ENCODE assay signal across 8 cellular contexts in the genomic region with DNA sequence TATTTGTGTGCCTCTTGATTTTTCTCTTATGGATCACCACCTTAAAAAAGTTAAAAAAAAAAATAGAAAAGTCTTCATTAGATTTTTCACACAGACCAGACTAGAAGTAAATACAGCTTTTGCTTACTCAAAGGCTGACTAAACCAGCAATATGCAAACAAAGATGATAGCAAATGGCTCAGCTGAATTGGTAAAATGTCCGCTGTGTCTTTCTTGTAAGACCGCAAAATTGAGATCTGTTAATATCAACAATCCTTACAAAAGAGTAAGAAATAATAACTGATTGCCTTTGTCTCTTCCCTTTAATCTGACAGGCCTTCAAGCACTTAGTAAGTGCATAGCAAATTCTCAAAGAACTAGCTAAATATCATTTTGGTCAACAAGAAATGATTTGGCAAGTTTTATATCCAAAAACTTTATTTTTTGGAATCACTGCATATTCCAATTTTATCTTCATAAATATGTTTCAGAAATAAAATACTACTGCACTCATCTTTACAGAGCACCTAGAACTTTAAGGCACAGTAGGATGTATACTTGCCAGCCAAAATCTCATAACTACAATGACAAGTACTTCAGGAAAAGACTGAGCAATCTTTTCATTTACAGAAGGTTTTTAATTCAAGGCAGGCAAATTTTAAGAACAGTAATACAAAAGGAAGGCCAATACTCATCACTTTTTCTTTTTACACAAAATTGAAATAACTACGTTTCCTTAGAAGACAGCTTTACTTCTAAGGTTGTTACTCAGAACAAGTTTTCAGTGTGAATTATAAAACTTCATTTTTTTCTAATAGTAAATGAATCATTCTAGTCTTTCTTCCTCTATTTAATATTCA. TPM values are rescaled to one million over a fixed set of nuclear protein-coding genes. Genes with fewer than 3 reads are reported as not detected.
DNase-seq lines count a peak whose midpoint lies in the region; ATAC-seq and TF ChIP-seq lines count a peak whose summit lies in the region.

No MANE protein-coding gene starts in this region.

- no peak for TF ChIP-seq CTCF in progenitor cell of endocrine pancreas (IDR thresholded peaks at IDR 0.05; ENCODE audit: unreplicated experiment)

- peaks cover 36% of the 10 kb centered on the region for H3K36me3 Mint-ChIP-seq in dendritic cell treated with granulocyte-macrophage colony-stimulating factor and Interleukin-4, amounts not matched to agents 40 ng/mL and 50 ng/mL, for 4 days (ENCODE audit: low read depth)
- H3K36me3 Mint-ChIP-seq in progenitor cell of endocrine pancreas (ENCODE audit: insufficient read depth), result peaks cover 9% of the 10 kb centered on the region

- peak overlapping the region; percentile 81 for H3K4me3 Mint-ChIP-seq in dendritic cell treated with granulocyte-macrophage colony-stimulating factor and Interleukin-4, amounts not matched to agents 40 ng/mL and 50 ng/mL, for 4 days
- H3K4me3 Mint-ChIP-seq in progenitor cell of endocrine pancreas (ENCODE audit: low read depth), result peak overlapping the region; percentile 77

- peaks cover 52% of the 10 kb centered on the region for H3K4me1 Mint-ChIP-seq in dendritic cell treated with granulocyte-macrophage colony-stimulating factor and Interleukin-4, amounts not matched to agents 40 ng/mL and 50 ng/mL, for 4 days (ENCODE audit: low read depth)
- H3K4me1 Mint-ChIP-seq in progenitor cell of endocrine pancreas (ENCODE audit: low read depth), result peaks cover 61% of the 10 kb centered on the region

- no peak for ATAC-seq in sciatic nerve
- ATAC-seq in GM18868 (IDR thresholded peaks at IDR 0.05; ENCODE audit: unreplicated experiment), result no peak

- intact Hi-C loops in dendritic cell treated with granulocyte-macrophage colony-stimulating factor and Interleukin-4, amounts not matched to agents 40 ng/mL and 50 ng/mL, for 4 days (cut with micrococcal nuclease), result loop anchor here (2.0 to 5.0 kb wide), 2 partner anchors 36 to 43 kb away; partner anchors contain the start of gene WBP4
- intact Hi-C loops in sciatic nerve (cut with DNase I), result no loop called here

- H3K9me3 Mint-ChIP-seq in dendritic cell treated with granulocyte-macrophage colony-stimulating factor and Interleukin-4, amounts not matched to agents 40 ng/mL and 50 ng/mL, for 4 days, result no peaks in the 10 kb centered on the region
- no peaks in the 10 kb centered on the region for H3K9me3 Mint-ChIP-seq in progenitor cell of endocrine pancreas (ENCODE audit: low read depth)

- peak overlapping the region; percentile 96 for H3K27ac Mint-ChIP-seq in dendritic cell treated with granulocyte-macrophage colony-stimulating factor and Interleukin-4, amounts not matched to agents 40 ng/mL and 50 ng/mL, for 4 days
- peak overlapping the region; percentile 94 for H3K27ac Mint-ChIP-seq in progenitor cell of endocrine pancreas

- DNase-seq in NCI-H526 treated with DMSO at 0.1 percent for 48 hours (lab: John Stamatoyannopoulos, UW) (peak; percentile 67), progenitor cell of endocrine pancreas (ENCODE audit: low spot score, unreplicated experiment) (no peak), GM03348 (ENCODE audit: low spot score) (no peak), sciatic nerve (ENCODE audit: low spot score) (no peak), hypothalamus (lab: John Stamatoyannopoulos, UW) (no peak)

- H3K4me3 ChIP-seq in GM08714 (ENCODE audit: low read length), result peak overlapping the region; percentile 97; the same call in 1 of the 2 replicates

- no peaks in the 10 kb centered on the region for H3K27me3 Mint-ChIP-seq in dendritic cell treated with granulocyte-macrophage colony-stimulating factor and Interleukin-4, amounts not matched to agents 40 ng/mL and 50 ng/mL, for 4 days
- H3K27me3 Mint-ChIP-seq in progenitor cell of endocrine pancreas, result no peaks in the 10 kb centered on the region

RNA-seq across cellular contexts. Expression of gene ELF1, which starts 1.2 kb away (rescaled TPM):
- total RNA-seq in progenitor cell of endocrine pancreas, result 87.7 and 89.7 TPM in 2 replicates
- total RNA-seq in sciatic nerve, result 61.7 TPM

RNA-seq across cellular contexts. Expression of gene WBP4, which starts 43.3 kb away (rescaled TPM):
- 11.0 and 12.1 TPM in 2 replicates for total RNA-seq in progenitor cell of endocrine pancreas
- total RNA-seq in sciatic nerve, result 17.1 TPM
